ENCODE assay signal across 1 cellular context in the genomic region with DNA sequence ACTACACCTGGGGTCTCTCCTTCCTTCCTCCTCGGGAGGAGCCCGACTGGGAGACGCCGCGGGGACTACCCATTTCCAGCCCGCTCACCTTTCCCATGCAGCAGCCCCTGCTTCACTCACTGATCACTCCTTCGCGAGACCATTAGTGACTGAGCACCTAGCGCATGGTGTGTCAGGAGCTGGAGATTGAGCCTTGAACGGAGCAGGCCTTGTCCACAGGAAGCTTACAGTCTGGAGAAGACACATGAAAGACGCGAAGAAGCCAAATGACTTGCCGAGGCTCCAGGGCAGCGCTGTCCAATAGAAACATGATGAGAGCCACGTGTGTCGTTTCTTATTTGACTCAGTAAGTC.
TF ChIP-seq lines count a peak whose summit lies in the region.

No MANE protein-coding gene starts in this region.

TF ChIP-seq in IMR-90, 13 proteins besides CTCF, POLR2A, EP300 and RAD21 (continued from another document):
- TF ChIP-seq NFE2L2 (IDR thresholded peaks at IDR 0.05; ENCODE audit: low read depth, low read length), result no peak
- TF ChIP-seq CHD1 (IDR thresholded peaks at IDR 0.05; ENCODE audit: low read depth, low read length), result no peak
- TF ChIP-seq MAFK (IDR thresholded peaks at IDR 0.05; ENCODE audit: low read depth, low read length), result no peak
- TF ChIP-seq FOS (IDR thresholded peaks at IDR 0.05; ENCODE audit: low read depth, low read length), result no peak
- no peak for TF ChIP-seq MXI1 (IDR thresholded peaks at IDR 0.05; ENCODE audit: borderline replicate concordance, low read depth, low read length)
- TF ChIP-seq BHLHE40 (IDR thresholded peaks at IDR 0.05; ENCODE audit: low read depth, low read length), result no peak
- TF ChIP-seq, protein P1, sequence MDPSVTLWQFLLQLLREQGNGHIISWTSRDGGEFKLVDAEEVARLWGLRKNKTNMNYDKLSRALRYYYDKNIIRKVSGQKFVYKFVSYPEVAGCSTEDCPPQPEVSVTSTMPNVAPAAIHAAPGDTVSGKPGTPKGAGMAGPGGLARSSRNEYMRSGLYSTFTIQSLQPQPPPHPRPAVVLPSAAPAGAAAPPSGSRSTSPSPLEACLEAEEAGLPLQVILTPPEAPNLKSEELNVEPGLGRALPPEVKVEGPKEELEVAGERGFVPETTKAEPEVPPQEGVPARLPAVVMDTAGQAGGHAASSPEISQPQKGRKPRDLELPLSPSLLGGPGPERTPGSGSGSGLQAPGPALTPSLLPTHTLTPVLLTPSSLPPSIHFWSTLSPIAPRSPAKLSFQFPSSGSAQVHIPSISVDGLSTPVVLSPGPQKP (IDR thresholded peaks at IDR 0.05; ENCODE audit: borderline replicate concordance, low read depth, low read length), result no peak
